16 cellular contexts compared by ENCODE assay signal in the genomic region with DNA sequence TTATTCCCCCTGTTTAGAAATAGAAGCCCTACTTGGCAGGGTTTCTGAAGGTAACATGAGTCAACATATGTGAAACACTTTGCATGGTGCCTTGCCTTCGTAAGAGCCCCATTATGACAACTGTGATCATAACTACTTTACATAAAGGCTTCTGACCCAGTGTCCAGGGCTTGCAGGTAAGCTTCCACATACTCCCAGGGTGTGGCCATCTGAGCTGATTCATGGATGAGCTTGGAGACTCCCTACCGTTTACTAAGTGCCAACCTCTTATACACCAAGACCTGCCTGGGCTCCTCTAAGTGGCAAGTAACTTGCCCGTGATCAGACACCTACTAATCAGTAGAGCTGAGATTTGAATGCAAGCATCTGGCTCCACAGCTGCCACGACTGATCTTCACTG.
"Had no signal": no experiment of that assay in that cellular context is flagged by ENCODE, and none has a peak within 500 bp of the region (broad histone marks: within the 10 kb centered on the region; RNA-seq: fewer than 3 reads in every experiment).

No MANE protein-coding gene starts in this region.

- H3K4me3 ChIP-seq: colonic mucosa, gastroesophageal sphincter, heart right ventricle, left ventricle myocardium inferior, mucosa of descending colon, spleen, tibial artery had no signal

- ATAC-seq: gastroesophageal sphincter, heart right ventricle, mucosa of descending colon, T-helper 17 cell had no signal

- DNase-seq: activated CD4-positive, alpha-beta T cell treated with anti-CD3 and anti-CD28 coated beads, Interleukin-2, amount 50 U/mL, for 48 hours; activated gamma-delta T cell; amygdala; colonic mucosa; heart right ventricle; left ventricle myocardium inferior; mucosa of descending colon; naive B cell; retina; spleen; stimulated activated CD4-positive, alpha-beta T cell treated with anti-CD3 and anti-CD28 coated beads, Interleukin-4, amount 100 ng/mL, for 4 hours; stimulated activated naive B cell treated with anti-CD40 and anti-IgM and Interleukin-4, amounts not matched to agents 10 μg/mL and 1 μg/mL and 100 μg/mL, for 72 hours; T-helper 17 cell; tibial artery; WERI-Rb-1 had no signal
